In the genomic region with DNA sequence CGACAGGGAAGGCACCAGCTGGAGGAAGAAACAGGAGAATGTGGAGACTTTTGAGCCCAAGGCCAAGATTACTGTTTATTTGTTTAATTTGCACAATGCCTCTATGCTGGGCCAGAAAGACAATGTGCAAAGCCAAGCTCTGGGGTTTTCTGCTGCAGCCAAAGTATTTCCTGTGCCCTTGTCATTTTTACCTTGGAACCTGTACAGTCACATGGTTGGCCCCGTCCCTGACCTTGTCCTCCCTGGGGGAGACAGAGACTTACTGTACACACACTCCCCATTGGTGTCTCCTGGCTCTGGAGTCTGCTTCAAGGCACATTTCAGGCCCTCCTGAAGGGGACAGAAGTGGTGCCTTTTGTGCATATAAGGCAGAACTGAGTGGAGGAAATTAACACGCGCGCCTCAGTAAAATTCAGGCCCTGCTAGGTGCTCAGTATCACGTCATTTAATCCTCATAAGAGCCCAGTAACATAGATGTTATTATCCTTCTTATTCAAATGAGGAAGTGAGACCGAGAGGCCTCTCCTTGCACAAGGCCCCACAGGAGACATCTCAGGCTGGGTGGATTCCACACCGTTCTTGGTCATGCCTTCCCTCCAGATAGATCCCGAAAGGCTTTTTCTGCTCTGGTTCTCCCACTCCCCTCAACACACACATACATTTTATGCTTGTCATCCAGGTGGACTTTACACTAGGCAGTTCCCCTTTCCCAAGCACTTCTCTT, we compare ENCODE assay signal across 13 cellular contexts. TPM values are rescaled to one million over a fixed set of nuclear protein-coding genes. Genes with fewer than 3 reads are reported as not detected.
DNase-seq lines count a peak whose midpoint lies in the region; ATAC-seq, FAIRE-seq and TF ChIP-seq lines count a peak whose summit lies in the region.
"Had no signal": no experiment of that assay in that cellular context is flagged by ENCODE, and none has a peak within 500 bp of the region (broad histone marks: within the 10 kb centered on the region; RNA-seq: fewer than 3 reads in every experiment).

No MANE protein-coding gene starts in this region.

- intact Hi-C loops in transverse colon (cut with DNase I; ENCODE audit: low total_unique reads) = no loop called here

- no peak for TF ChIP-seq EP300 in transverse colon (IDR thresholded peaks at IDR 0.05; ENCODE audit: low read depth)

- H3K9me3 ChIP-seq in transverse colon = no peaks in the 10 kb centered on the region
- H3K9me3 ChIP-seq: colonic mucosa, HAP-1 had no signal

- ATAC-seq in GM18505 (IDR thresholded peaks at IDR 0.05; ENCODE audit: unreplicated experiment) (peak; percentile 89), GM21576 (IDR thresholded peaks at IDR 0.05; ENCODE audit: unreplicated experiment) (peak; percentile 82), HG03432 (IDR thresholded peaks at IDR 0.05; ENCODE audit: unreplicated experiment) (peak; percentile 89)

- no peak overlapping the region for H3K4me3 ChIP-seq in bronchial epithelial cell (ENCODE audit: low read depth, low read length)
- H3K4me3 ChIP-seq in transverse colon = no peak overlapping the region
- H3K4me3 ChIP-seq: colonic mucosa, HAP-1 had no signal

- DNase-seq in bronchial epithelial cell (ENCODE audit: low read depth) (no peak), transverse colon (no peak), superior temporal gyrus (ENCODE audit: extremely low spot score) (no peak), cortex of kidney (lab: John Stamatoyannopoulos, UW) (no peak)
- no peak for DNase-seq in stimulated activated CD4-positive, alpha-beta T cell treated with anti-CD3 and anti-CD28 coated beads, Interleukin-4, amount 100 ng/mL, for 24 hours
- DNase-seq: activated T-cell treated with anti-CD3 and anti-CD28 coated beads for 4 hours, colonic mucosa, NCI-H1694 treated with DMSO at 0.1 percent for 48 hours had no signal

- TF ChIP-seq POLR2A in GM18505 (IDR thresholded peaks at IDR 0.05; ENCODE audit: borderline replicate concordance, extremely low read depth, insufficient read depth, insufficient read length) = no peak
- no peak for TF ChIP-seq POLR2A in transverse colon (IDR thresholded peaks at IDR 0.05)

- H3K27me3 ChIP-seq in bronchial epithelial cell (ENCODE audit: control insufficient read depth, insufficient read depth, low read length) = no peaks in the 10 kb centered on the region
- H3K27me3 ChIP-seq in transverse colon = no peaks in the 10 kb centered on the region
- H3K27me3 ChIP-seq: colonic mucosa had no signal

- H3K36me3 ChIP-seq in bronchial epithelial cell (ENCODE audit: control insufficient read depth, insufficient read depth, low read length) = no peaks in the 10 kb centered on the region
- no peaks in the 10 kb centered on the region for H3K36me3 ChIP-seq in transverse colon
- H3K36me3 ChIP-seq: colonic mucosa, HAP-1 had no signal

- in situ Hi-C loops in transverse colon (cut with MboI; ENCODE audit: low pct_ligation_motif_present in 1 of 4, low pct_unique_long_range_greater_than_20kb in 1 of 4, low sequenced_read_pairs in 3 of 4) = no loop called here

- H3K4me1 ChIP-seq in transverse colon = peaks cover 0 to 8% (median 2%) of the 10 kb centered on the region in 4 donors
- H3K4me1 ChIP-seq: colonic mucosa, HAP-1 had no signal

- FAIRE-seq in bronchial epithelial cell (lab: Jason Lieb, UNC) = peak; percentile 28
- FAIRE-seq: D721Med had no signal

- TF ChIP-seq CTCF in bronchial epithelial cell (IDR thresholded peaks at IDR 0.05; ENCODE audit: insufficient read depth, low read length, severe bottlenecking) = no peak
- TF ChIP-seq CTCF in transverse colon (IDR thresholded peaks at IDR 0.05) = no peak

- 78 to 89% methylated on average over 5 to 9 of the region's 9 CpGs for WGBS in transverse colon (ENCODE audit: low coverage in 1 of 2), 2 donors

- H3K27ac ChIP-seq in transverse colon = no peak overlapping the region
- H3K27ac ChIP-seq: colonic mucosa had no signal

RNA-seq across cellular contexts. Expression of a gene that starts 21.1 kb away (rescaled TPM):
- total RNA-seq in bronchial epithelial cell = 1.3 and 2.8 TPM in 2 replicates
- 100 to 1,000 TPM in 2 of 4 donors, 10 to 100 TPM in 2; 43.2 to 153 (median 103) TPM for total RNA-seq in transverse colon

RNA-seq across cellular contexts. Expression of a gene that starts 36.9 kb away (rescaled TPM):
- total RNA-seq in bronchial epithelial cell (1.7 and 2.6 TPM in 2 replicates), transverse colon (100 to 1,000 TPM in 1 of 4 donors, 10 to 100 TPM in 3; 28.4 to 199 (median 41.7) TPM)

Comparison
In these comparisons a context has a peak if more than half of its experiments do, and no peak if none do; other contexts are left out.
1. RNA of a gene that starts 21.1 kb away (total RNA-seq): 43.2 to 153 TPM in transverse colon; 1.3 to 2.8 TPM in bronchial epithelial cell; every median in the first group is over 10 times any median in the second.
2. Peak in every context shown above with its lines, with median percentiles within 50 percentile points of each other: ATAC-seq.